Comparison of ENCODE assay signal across 27 cellular contexts in the genomic region with DNA sequence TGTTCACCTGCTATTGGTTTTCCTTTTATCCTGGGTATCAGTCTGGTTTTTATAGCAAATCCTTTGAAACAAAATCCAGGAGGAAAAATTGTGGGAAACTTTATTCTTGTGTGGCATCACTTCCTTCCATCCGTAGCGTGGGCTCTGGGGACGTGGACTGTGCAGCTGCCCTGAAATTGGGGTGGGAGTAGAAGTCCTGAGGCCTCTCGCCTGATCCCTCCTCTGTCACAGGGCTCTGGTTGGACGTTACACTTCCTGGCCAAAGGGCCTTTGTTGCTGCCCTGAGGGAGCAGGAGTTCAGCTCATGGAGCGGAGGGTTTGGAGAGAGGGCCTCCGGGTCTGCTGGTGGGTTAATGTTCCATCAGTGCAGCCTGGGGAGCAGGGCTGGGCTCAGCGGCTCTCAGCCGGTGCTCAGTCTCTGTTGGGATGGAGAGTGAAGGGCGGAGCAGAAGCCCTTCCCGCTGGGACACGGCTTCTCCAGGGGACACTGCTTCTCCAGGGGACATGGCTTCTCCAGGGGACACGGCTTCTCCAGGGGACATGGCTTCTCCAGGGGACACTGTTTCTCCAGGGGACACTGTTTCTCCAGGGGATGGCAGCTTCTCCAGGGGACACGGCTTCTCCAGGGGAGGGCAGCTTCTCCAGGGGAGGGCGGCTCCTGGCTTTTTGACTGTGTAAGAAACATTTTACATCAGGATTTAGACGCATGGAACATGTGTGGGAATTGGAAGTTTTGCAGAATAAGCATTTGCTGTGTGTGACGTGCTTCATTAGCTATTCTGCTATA. TPM values are rescaled to one million over a fixed set of nuclear protein-coding genes. Genes with fewer than 3 reads are reported as not detected.
"Had no signal": no experiment of that assay in that cellular context is flagged by ENCODE, and none has a peak within 500 bp of the region (broad histone marks: within the 10 kb centered on the region; RNA-seq: fewer than 3 reads in every experiment).

No MANE protein-coding gene starts in this region.

- H3K27me3 ChIP-seq: adrenal gland, body of pancreas, dorsolateral prefrontal cortex, gastroesophageal sphincter, sigmoid colon, tibial nerve had no signal

- FAIRE-seq: colon, keratinocyte, urothelium cell line had no signal

- H3K4me3 ChIP-seq: adrenal gland, body of pancreas, dorsolateral prefrontal cortex, gastroesophageal sphincter, lower lobe of right lung, sigmoid colon, smooth muscle cell, tibial nerve had no signal

- H3K9me3 ChIP-seq: adrenal gland, body of pancreas, gastroesophageal sphincter, lower lobe of right lung, sigmoid colon, tibial nerve had no signal

- ATAC-seq: activated CD4-positive, alpha-beta T cell treated with anti-CD3 and anti-CD28 coated beads for 36 hours; activated T-cell treated with anti-CD3 and anti-CD28 coated beads, Interleukin-2, amount 50 U/mL, for 72 hours; body of pancreas; effector memory CD8-positive, alpha-beta T cell; gastroesophageal sphincter; left cardiac atrium had no signal

- H3K4me2 ChIP-seq: smooth muscle cell had no signal

- H3K4me1 ChIP-seq: adrenal gland, body of pancreas, lower lobe of right lung, sigmoid colon, tibial nerve had no signal

- H3K27ac ChIP-seq: adrenal gland, body of pancreas, gastroesophageal sphincter, lower lobe of right lung, sigmoid colon, tibial nerve had no signal

- DNase-seq: activated CD4-positive, alpha-beta T cell treated with anti-CD3 and anti-CD28 coated beads for 36 hours; activated CD4-positive, CD25-positive, alpha-beta regulatory T cell; activated naive CD4-positive, alpha-beta T cell treated with Interleukin-2 at 50 U/mL for 16 hours; activated naive CD8-positive, alpha-beta T cell treated with anti-CD3 and anti-CD28 coated beads for 36 hours; activated T-cell treated with anti-CD3 and anti-CD28 coated beads for 4 hours; activated T-cell treated with anti-CD3 and anti-CD28 coated beads, Interleukin-2, amount 50 U/mL, for 72 hours; adrenal gland; aorta; dorsolateral prefrontal cortex; effector memory CD8-positive, alpha-beta T cell; erythroblast; hippocampal formation; left cardiac atrium; mesendoderm; retina; sigmoid colon; stimulated activated CD4-positive, alpha-beta T cell treated with anti-CD3 and anti-CD28 coated beads, Interleukin-15, amount 100 ng/mL, for 24 hours; stimulated activated CD4-positive, alpha-beta T cell treated with anti-CD3 and anti-CD28 coated beads, Interleukin-2, amount 100 ng/mL, for 24 hours; stimulated activated naive CD4-positive, alpha-beta T cell treated with Interleukin-2 at 50 U/mL for 16 hours had no signal

RNA-seq across cellular contexts. Expression of a gene that starts 30.3 kb away (rescaled TPM):
- total RNA-seq: left cardiac atrium had no signal
